ENCODE assay signal across 32 cellular contexts in genomic region chr3:17928502-17929145, GRCh38.
"Had no signal": no experiment of that assay in that cellular context is flagged by ENCODE, and none has a peak within 500 bp of the region (broad histone marks: within the 10 kb centered on the region; RNA-seq: fewer than 3 reads in every experiment).

No MANE protein-coding gene starts in this region.

- H3K36me3 ChIP-seq: ascending aorta, heart left ventricle, WERI-Rb-1 had no signal

- H3K36me3 Mint-ChIP-seq: activated naive CD4-positive, alpha-beta T cell treated with anti-CD3 and anti-CD28 coated beads, Interleukin-2, amount 10 ng/mL, durations not matched to agents 7 days and 5 days; activated naive CD4-positive, alpha-beta T cell treated with anti-CD3 and anti-CD28 coated beads, Interleukin-2, amount 50 U/mL, for 72 hours had no signal

- H3K4me1 Mint-ChIP-seq: activated CD4-positive, alpha-beta memory T cell treated with anti-CD3 and anti-CD28 coated beads, Interleukin-2, amount 10 ng/mL, durations not matched to agents 7 days and 5 days; activated CD4-positive, alpha-beta T cell treated with anti-CD3 and anti-CD28 coated beads, Interleukin-2, amount 10 ng/mL, durations not matched to agents 7 days and 5 days; activated naive CD4-positive, alpha-beta T cell treated with anti-CD3 and anti-CD28 coated beads, Interleukin-2, amount 10 ng/mL, durations not matched to agents 7 days and 5 days; brain; central memory CD8-positive, alpha-beta T cell; T-helper 17 cell had no signal

- H3K4me3 Mint-ChIP-seq: activated CD4-positive, alpha-beta memory T cell treated with anti-CD3 and anti-CD28 coated beads, Interleukin-2, amount 10 ng/mL, durations not matched to agents 7 days and 5 days; activated CD4-positive, alpha-beta T cell treated with anti-CD3 and anti-CD28 coated beads, Interleukin-2, amount 10 ng/mL, durations not matched to agents 7 days and 5 days; activated naive CD4-positive, alpha-beta T cell treated with anti-CD3 and anti-CD28 coated beads, Interleukin-2, amount 10 ng/mL, durations not matched to agents 7 days and 5 days; activated naive CD8-positive, alpha-beta T cell treated with anti-CD3 and anti-CD28 coated beads, Interleukin-2, amount 10 ng/mL, durations not matched to agents 7 days and 5 days; activated T-cell treated with anti-CD3 and anti-CD28 coated beads, Interleukin-2, amount 50 U/mL, for 24 hours; activated T-cell treated with anti-CD3 and anti-CD28 coated beads, Interleukin-2, amount 50 U/mL, for 72 hours; brain; central memory CD8-positive, alpha-beta T cell; dendritic cell treated with granulocyte-macrophage colony-stimulating factor and Interleukin-4, amounts not matched to agents 40 ng/mL and 50 ng/mL, for 4 days; endodermal cell; T-helper 17 cell; T-helper 2 cell treated with Interferon-gamma antibody and Interleukin-4, amounts not matched to agents 5 μg/mL and 100 μg/mL, for 36 hours had no signal

- H3K27me3 Mint-ChIP-seq: dendritic cell treated with granulocyte-macrophage colony-stimulating factor and Interleukin-4, amounts not matched to agents 40 ng/mL and 50 ng/mL, for 4 days had no signal

- H3K27ac Mint-ChIP-seq: activated CD4-positive, alpha-beta memory T cell treated with anti-CD3 and anti-CD28 coated beads, Interleukin-2, amount 10 ng/mL, durations not matched to agents 7 days and 5 days; activated CD4-positive, alpha-beta T cell treated with anti-CD3 and anti-CD28 coated beads, Interleukin-2, amount 10 ng/mL, durations not matched to agents 7 days and 5 days; activated naive CD4-positive, alpha-beta T cell treated with anti-CD3 and anti-CD28 coated beads, Interleukin-2, amount 10 ng/mL, durations not matched to agents 7 days and 5 days; activated naive CD4-positive, alpha-beta T cell treated with anti-CD3 and anti-CD28 coated beads, Interleukin-2, amount 50 U/mL, for 72 hours; activated naive CD8-positive, alpha-beta T cell treated with anti-CD3 and anti-CD28 coated beads, Interleukin-2, amount 10 ng/mL, durations not matched to agents 7 days and 5 days; activated T-cell treated with anti-CD3 and anti-CD28 coated beads, Interleukin-2, amount 50 U/mL, for 24 hours; activated T-cell treated with anti-CD3 and anti-CD28 coated beads, Interleukin-2, amount 50 U/mL, for 72 hours; brain; endodermal cell; T-helper 17 cell; T-helper 2 cell treated with Interferon-gamma antibody and Interleukin-4, amounts not matched to agents 5 μg/mL and 100 μg/mL, for 36 hours had no signal

- H3K27me3 ChIP-seq: ascending aorta, dorsolateral prefrontal cortex, heart left ventricle had no signal

- H3K9me3 Mint-ChIP-seq: activated CD4-positive, alpha-beta memory T cell treated with anti-CD3 and anti-CD28 coated beads, Interleukin-2, amount 10 ng/mL, durations not matched to agents 7 days and 5 days; activated CD4-positive, alpha-beta T cell treated with anti-CD3 and anti-CD28 coated beads, Interleukin-2, amount 10 ng/mL, durations not matched to agents 7 days and 5 days; activated naive CD4-positive, alpha-beta T cell treated with anti-CD3 and anti-CD28 coated beads, Interleukin-2, amount 10 ng/mL, durations not matched to agents 7 days and 5 days; activated T-cell treated with anti-CD3 and anti-CD28 coated beads, Interleukin-2, amount 50 U/mL, for 24 hours; central memory CD8-positive, alpha-beta T cell; dendritic cell treated with granulocyte-macrophage colony-stimulating factor and Interleukin-4, amounts not matched to agents 40 ng/mL and 50 ng/mL, for 4 days; T-helper 2 cell treated with Interferon-gamma antibody and Interleukin-4, amounts not matched to agents 5 μg/mL and 100 μg/mL, for 36 hours had no signal

- H3K4me1 ChIP-seq: ascending aorta, heart left ventricle had no signal

- H3K9me3 ChIP-seq: ascending aorta had no signal

- H3K4me3 ChIP-seq: ascending aorta, coronary artery, dorsolateral prefrontal cortex, heart left ventricle had no signal

- H3K27ac ChIP-seq: ascending aorta, coronary artery, dorsolateral prefrontal cortex, heart left ventricle, WERI-Rb-1 had no signal

- DNase-seq: activated CD4-positive, alpha-beta memory T cell treated with anti-CD3 and anti-CD28 coated beads, Interleukin-2, amount 10 ng/mL, durations not matched to agents 7 days and 5 days; activated CD4-positive, alpha-beta T cell treated with anti-CD3 and anti-CD28 coated beads for 4 hours; activated CD4-positive, alpha-beta T cell treated with anti-CD3 and anti-CD28 coated beads, Interleukin-2, amount 10 ng/mL, durations not matched to agents 7 days and 5 days; activated CD4-positive, alpha-beta T cell treated with anti-CD3 and anti-CD28 coated beads, Interleukin-2, amount 50 U/mL, for 4 hours; activated CD4-positive, CD25-positive, alpha-beta regulatory T cell; activated CD4-positive, CD25-positive, alpha-beta regulatory T cell treated with anti-CD3 and anti-CD28 coated beads, Interleukin-2, amount 50 U/mL, for 72 hours; activated CD8-positive, alpha-beta memory T cell treated with anti-CD3 and anti-CD28 coated beads, Interleukin-2, amount 50 U/mL, for 48 hours; activated gamma-delta T cell; activated naive CD4-positive, alpha-beta T cell; activated naive CD4-positive, alpha-beta T cell treated with anti-CD3 and anti-CD28 coated beads, Interleukin-2, amount 10 ng/mL, durations not matched to agents 7 days and 5 days; activated naive CD8-positive, alpha-beta T cell treated with anti-CD3 and anti-CD28 coated beads, Interleukin-2, amount 10 ng/mL, durations not matched to agents 7 days and 5 days; activated T-cell treated with anti-CD3 and anti-CD28 coated beads for 4 hours; activated T-cell treated with anti-CD3 and anti-CD28 coated beads, Interleukin-2, amount 50 U/mL, for 24 hours; activated T-cell treated with anti-CD3 and anti-CD28 coated beads, Interleukin-2, amount 50 U/mL, for 72 hours; dorsolateral prefrontal cortex; effector memory CD4-positive, alpha-beta T cell; endodermal cell; foreskin fibroblast; glutamatergic neuron; heart left ventricle; T-helper 1 cell; T-helper 17 cell; T1000; WERI-Rb-1 had no signal

- ATAC-seq: activated naive CD4-positive, alpha-beta T cell treated with anti-CD3 and anti-CD28 coated beads, Interleukin-2, amount 50 U/mL, for 72 hours; activated T-cell treated with anti-CD3 and anti-CD28 coated beads, Interleukin-2, amount 50 U/mL, for 72 hours; esophagus mucosa; heart left ventricle; T-helper 17 cell had no signal
